23 cellular contexts compared by ENCODE assay signal in the genomic region with DNA sequence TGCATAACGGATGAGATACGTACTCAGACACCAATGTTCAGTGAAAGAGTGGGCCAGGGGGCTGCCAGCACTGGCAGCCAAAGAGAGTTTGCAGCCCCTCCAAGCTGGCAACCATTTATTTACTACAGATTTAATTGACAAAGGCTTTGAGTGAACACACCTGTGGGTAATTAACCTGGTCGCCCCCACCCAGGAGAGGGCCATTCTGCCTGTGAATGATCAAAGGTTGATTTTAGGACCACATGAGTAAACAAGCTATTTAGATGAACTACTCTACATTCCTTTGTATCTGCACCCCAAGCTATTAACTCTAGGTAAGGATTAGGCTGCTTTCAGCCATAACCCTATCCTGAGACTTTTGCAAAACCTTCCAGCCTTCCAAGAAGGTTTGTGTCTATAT. TPM values are rescaled to one million over a fixed set of nuclear protein-coding genes. Genes with fewer than 3 reads are reported as not detected.
"Had no signal": no experiment of that assay in that cellular context is flagged by ENCODE, and none has a peak within 500 bp of the region (broad histone marks: within the 10 kb centered on the region; RNA-seq: fewer than 3 reads in every experiment).

No MANE protein-coding gene starts in this region.

- H3K36me3 ChIP-seq: SJSA1 had no signal

- H3K27ac ChIP-seq: SJSA1, SK-N-MC had no signal

- DNase-seq: KBM-7, MV-4-11, NCI-H1048, NCI-H1105, NCI-H1417, NCI-H1436 treated with DMSO at 0.1 percent for 48 hours, NCI-H1694 treated with DMSO at 0.1 percent for 48 hours, NCI-H1930, NCI-H2081, NCI-H2107, NCI-H2171, NCI-H226, NCI-H446, NCI-H510A, NCI-H524 treated with DMSO at 0.1 percent for 48 hours, NCI-H69, NCI-H774, Right ventricle myocardium superior, RPMI8226, SIG-M5 had no signal

- H3K9me3 ChIP-seq: SJSA1 had no signal

- H3K4me3 ChIP-seq: SJSA1, SK-N-MC had no signal

- H3K27me3 ChIP-seq: SJSA1 had no signal

- H3K4me1 ChIP-seq: SJSA1 had no signal

RNA-seq across cellular contexts. Expression of gene RBM46, which starts 55.0 kb away (rescaled TPM):
- total RNA-seq: HT1080, Right ventricle myocardium superior, SJSA1 had no signal
